ENCODE assay signal across 14 cellular contexts in genomic region chr4:1896658-1896991, GRCh38.
"Had no signal": no experiment of that assay in that cellular context is flagged by ENCODE, and none has a peak within 500 bp of the region (broad histone marks: within the 10 kb centered on the region; RNA-seq: fewer than 3 reads in every experiment).

No MANE protein-coding gene starts in this region.

- ATAC-seq: activated CD4-positive, CD25-positive, alpha-beta regulatory T cell treated with anti-CD3 and anti-CD28 coated beads, Interleukin-2, amount 50 U/mL, for 24 hours; activated T-cell treated with anti-CD3 and anti-CD28 coated beads, Interleukin-2, amount 50 U/mL, for 4 hours; body of pancreas; effector memory CD8-positive, alpha-beta T cell; left cardiac atrium; naive thymus-derived CD4-positive, alpha-beta T cell; pancreas; right lobe of liver had no signal

- H3K4me3 Mint-ChIP-seq: activated T-cell treated with anti-CD3 and anti-CD28 coated beads, Interleukin-2, amount 50 U/mL, for 4 hours; effector memory CD8-positive, alpha-beta T cell; naive thymus-derived CD4-positive, alpha-beta T cell had no signal

- H3K27me3 ChIP-seq: body of pancreas, pancreas, right lobe of liver, upper lobe of left lung had no signal

- H3K9me3 Mint-ChIP-seq: activated T-cell treated with anti-CD3 and anti-CD28 coated beads, Interleukin-2, amount 50 U/mL, for 4 hours; effector memory CD8-positive, alpha-beta T cell; naive thymus-derived CD4-positive, alpha-beta T cell had no signal

- H3K27me3 Mint-ChIP-seq: effector memory CD8-positive, alpha-beta T cell; naive thymus-derived CD4-positive, alpha-beta T cell had no signal

- FAIRE-seq: pancreas had no signal

- H3K4me3 ChIP-seq: body of pancreas, pancreas, right lobe of liver, smooth muscle cell, thoracic aorta, upper lobe of left lung had no signal

- H3K9me3 ChIP-seq: body of pancreas, pancreas, right lobe of liver, thoracic aorta, upper lobe of left lung had no signal

- H3K4me1 ChIP-seq: body of pancreas, pancreas, right lobe of liver had no signal

- H3K27ac ChIP-seq: body of pancreas, pancreas, right lobe of liver, thoracic aorta, upper lobe of left lung had no signal

- DNase-seq: activated naive CD4-positive, alpha-beta T cell; activated T-cell treated with anti-CD3 and anti-CD28 coated beads, Interleukin-2, amount 50 U/mL, for 4 hours; body of pancreas; effector memory CD8-positive, alpha-beta T cell; left cardiac atrium; mesenchymal stem cell; naive thymus-derived CD4-positive, alpha-beta T cell; right lobe of liver; stimulated activated CD4-positive, alpha-beta T cell treated with anti-CD3 and anti-CD28 coated beads, Interleukin-4, amount 100 ng/mL, for 1 hour; upper lobe of left lung had no signal
